ENCODE assay signal across 1 cellular context in genomic region chr19:18192673-18193387, GRCh38.
TF ChIP-seq lines count a peak whose summit lies in the region.

TSS of gene MPV17L2 (plus strand) at chr19:18193218. CDS start at chr19:18193282, 64 bp downstream.

TF ChIP-seq in K562, 482 proteins besides CTCF, POLR2A, EP300 and RAD21 (continued from another document):
- TF ChIP-seq ATF6 (CRISPR knock-in tag; IDR thresholded peaks at IDR 0.05) (no peak), HLTF (IDR thresholded peaks at IDR 0.05) (no peak), CCNT2 (IDR thresholded peaks at IDR 0.05; ENCODE audit: borderline replicate concordance, extremely low read depth, insufficient read length, low read depth, low read length) (peak; percentile 35), GABPB1 (CRISPR knock-in tag; IDR thresholded peaks at IDR 0.05) (no peak), HNRNPK (IDR thresholded peaks at IDR 0.05; ENCODE audit: low read depth, low read length, poor library complexity, severe bottlenecking) (no peak), ZNF165 (CRISPR knock-in tag; IDR thresholded peaks at IDR 0.05; ENCODE audit: borderline replicate concordance) (no peak), ZNF24 (IDR thresholded peaks at IDR 0.05) (no peak), ZNF232 (CRISPR knock-in tag; IDR thresholded peaks at IDR 0.05) (no peak), CREB3 (tag; conservative IDR thresholded peaks at IDR 0.05; ENCODE audit: low read depth) (peak; percentile 85; the same call in 1 of the 2 replicates), KAT2B (IDR thresholded peaks at IDR 0.05; ENCODE audit: low read depth, low read length) (no peak), ZNF77 (CRISPR knock-in tag; IDR thresholded peaks at IDR 0.05) (no peak), NCOA6 (IDR thresholded peaks at IDR 0.05) (no peak), ETS1 (conservative IDR thresholded peaks at IDR 0.05; ENCODE audit: control insufficient read depth, low read depth, low read length) (peak; percentile 67), KDM5B (IDR thresholded peaks at IDR 0.05; ENCODE audit: insufficient replicate concordance, low read depth, low read length) (peak; percentile 50), L3MBTL2 (IDR thresholded peaks at IDR 0.05) (peak; percentile 59; the same call in 1 of the 2 replicates), E4F1 (CRISPR knock-in tag; IDR thresholded peaks at IDR 0.05; ENCODE audit: borderline replicate concordance) (no peak), ZBTB7A (IDR thresholded peaks at IDR 0.05; ENCODE audit: borderline replicate concordance, control insufficient read depth, low read depth, low read length) (no peak), NFIX (CRISPR knock-in tag; IDR thresholded peaks at IDR 0.05; ENCODE audit: low read depth) (no peak), MAFF (IDR thresholded peaks at IDR 0.05; ENCODE audit: low read length) (no peak), ZFPM2 (CRISPR knock-in tag; IDR thresholded peaks at IDR 0.05) (no peak), BRD4 (IDR thresholded peaks at IDR 0.05) (no peak), SNRNP70 (optimal IDR thresholded peaks at IDR 0.05; ENCODE audit: low read depth, low read length) (no peak), FOXK2 (conservative IDR thresholded peaks at IDR 0.05 in 1 of 2, IDR thresholded peaks at IDR 0.05 in 1 of 2; ENCODE audit: low read depth in 2 of 2) (peak; percentile 58 to 81; a peak in 2 of 4 replicates), HMGN3 (IDR thresholded peaks at IDR 0.05; ENCODE audit: borderline replicate concordance, extremely low read depth, insufficient read length, low read depth, low read length) (peak; percentile 60), ATF7 (IDR thresholded peaks at IDR 0.05) (peak; percentile 88), SP1 (CRISPR knock-in tag; IDR thresholded peaks at IDR 0.05) (peak; percentile 99), HNRNPLL (IDR thresholded peaks at IDR 0.05; ENCODE audit: low read depth, low read length, poor library complexity, severe bottlenecking) (peak; percentile 52), SMARCE1 (IDR thresholded peaks at IDR 0.05) (no peak), POLR3A (IDR thresholded peaks at IDR 0.05; ENCODE audit: borderline replicate concordance, extremely low read depth, insufficient read depth, insufficient read length) (no peak), TRIM24 (IDR thresholded peaks at IDR 0.05) (no peak), FOXP1 (CRISPR knock-in tag; IDR thresholded peaks at IDR 0.05) (no peak), PHTF2 (CRISPR knock-in tag; IDR thresholded peaks at IDR 0.05) (no peak), ZFP1 (CRISPR knock-in tag; IDR thresholded peaks at IDR 0.05) (no peak), ZNF639 (CRISPR knock-in tag; conservative IDR thresholded peaks at IDR 0.05 in 1 of 2, IDR thresholded peaks at IDR 0.05 in 1 of 2) (peak in 1 of 2 experiments; percentile 96; a peak in 2 of 4 replicates), ELK3 (CRISPR knock-in tag; IDR thresholded peaks at IDR 0.05) (no peak), TCF3 (CRISPR knock-in tag; IDR thresholded peaks at IDR 0.05) (no peak)
TF ChIP-seq in K562: peak in this region for 94.
